9 cellular contexts compared by ENCODE assay signal in genomic region chr17:39278246-39278645, GRCh38. TPM values are rescaled to one million over a fixed set of nuclear protein-coding genes. Genes with fewer than 3 reads are reported as not detected.
"Had no signal": no experiment of that assay in that cellular context is flagged by ENCODE, and none has a peak within 500 bp of the region (broad histone marks: within the 10 kb centered on the region; RNA-seq: fewer than 3 reads in every experiment).

No MANE protein-coding gene starts in this region.

RNA-seq across cellular contexts. Expression of gene STAC2, which starts 52.5 kb away (rescaled TPM):
- total RNA-seq: activated B cell treated with CpG ODN at 0.5 μM for 24 hours; activated CD4-positive, alpha-beta memory T cell treated with anti-CD3 and anti-CD28 coated beads for 36 hours; activated CD4-positive, alpha-beta T cell treated with anti-CD3 and anti-CD28 coated beads, Interleukin-2, amount 10 ng/mL, durations not matched to agents 24 days and 14 days; activated CD8-positive, alpha-beta memory T cell treated with anti-CD3 and anti-CD28 coated beads for 36 hours; activated naive CD4-positive, alpha-beta T cell treated with anti-CD3 and anti-CD28 coated beads for 36 hours; activated naive CD4-positive, alpha-beta T cell treated with anti-CD3 and anti-CD28 coated beads, Interleukin-2, amount 50 U/mL, for 72 hours; activated T-cell treated with anti-CD3 and anti-CD28 coated beads, Interleukin-2, amount 50 U/mL, for 4 hours; activated T-helper 17 cell treated with anti-CD3 and anti-CD28 coated beads, Interleukin-2, amount 50 U/mL, for 72 hours; bronchial epithelial cell had no signal
